Comparison of ENCODE assay signal across 18 cellular contexts in the genomic region with DNA sequence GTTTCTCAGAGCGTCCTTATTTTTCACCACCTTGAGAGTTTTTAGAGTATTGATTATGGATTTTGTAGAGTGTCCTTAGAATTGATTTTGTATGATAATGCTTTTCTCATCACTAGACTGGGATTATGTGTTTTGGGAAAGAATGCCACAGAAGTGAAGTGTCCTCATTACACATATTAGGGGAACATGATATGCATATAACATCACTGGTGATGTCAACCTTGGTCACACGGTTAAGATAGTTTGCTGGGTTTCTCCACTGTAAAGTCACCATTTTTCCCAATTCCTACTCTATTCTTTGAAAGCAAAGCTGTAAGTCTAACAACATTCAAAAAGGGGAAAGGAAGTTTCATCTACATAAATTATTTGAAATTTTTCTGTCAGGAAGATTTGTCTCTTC.
"Had no signal": no experiment of that assay in that cellular context is flagged by ENCODE, and none has a peak within 500 bp of the region (broad histone marks: within the 10 kb centered on the region; RNA-seq: fewer than 3 reads in every experiment).

No MANE protein-coding gene starts in this region.

- H3K27me3 ChIP-seq: dorsolateral prefrontal cortex, heart left ventricle had no signal

- H3K4me1 ChIP-seq: psoas muscle had no signal

- FAIRE-seq: islet of Langerhans had no signal

- H3K4me3 ChIP-seq: dorsolateral prefrontal cortex, heart left ventricle, psoas muscle, skin epidermis, thoracic aorta had no signal

- H3K36me3 ChIP-seq: heart left ventricle, thoracic aorta had no signal

- H3K27ac ChIP-seq: dorsolateral prefrontal cortex, heart left ventricle, psoas muscle, skin epidermis, thoracic aorta had no signal

- H3K9me3 ChIP-seq: thoracic aorta had no signal

- DNase-seq: cortex of kidney; dorsolateral prefrontal cortex; effector CD8-positive, alpha-beta T cell; heart left ventricle; hippocampal formation; kidney glomerular epithelial cell; naive B cell; occipital lobe; psoas muscle; retina; stimulated activated CD4-positive, alpha-beta T cell treated with anti-CD3 and anti-CD28 coated beads, Interleukin-2, amount 100 ng/mL, for 24 hours; stimulated activated CD4-positive, alpha-beta T cell treated with anti-CD3 and anti-CD28 coated beads, Interleukin-4, amount 100 ng/mL, for 4 hours; stimulated activated naive B cell treated with anti-CD40 and anti-IgM and Interleukin-4, amounts not matched to agents 10 μg/mL and 1 μg/mL and 100 μg/mL, for 72 hours; stimulated activated naive CD8-positive, alpha-beta T cell treated with anti-CD3 and anti-CD28 coated beads, Interleukin-15, amount 100 ng/mL, for 72 hours; substantia nigra had no signal
